In the genomic region with DNA sequence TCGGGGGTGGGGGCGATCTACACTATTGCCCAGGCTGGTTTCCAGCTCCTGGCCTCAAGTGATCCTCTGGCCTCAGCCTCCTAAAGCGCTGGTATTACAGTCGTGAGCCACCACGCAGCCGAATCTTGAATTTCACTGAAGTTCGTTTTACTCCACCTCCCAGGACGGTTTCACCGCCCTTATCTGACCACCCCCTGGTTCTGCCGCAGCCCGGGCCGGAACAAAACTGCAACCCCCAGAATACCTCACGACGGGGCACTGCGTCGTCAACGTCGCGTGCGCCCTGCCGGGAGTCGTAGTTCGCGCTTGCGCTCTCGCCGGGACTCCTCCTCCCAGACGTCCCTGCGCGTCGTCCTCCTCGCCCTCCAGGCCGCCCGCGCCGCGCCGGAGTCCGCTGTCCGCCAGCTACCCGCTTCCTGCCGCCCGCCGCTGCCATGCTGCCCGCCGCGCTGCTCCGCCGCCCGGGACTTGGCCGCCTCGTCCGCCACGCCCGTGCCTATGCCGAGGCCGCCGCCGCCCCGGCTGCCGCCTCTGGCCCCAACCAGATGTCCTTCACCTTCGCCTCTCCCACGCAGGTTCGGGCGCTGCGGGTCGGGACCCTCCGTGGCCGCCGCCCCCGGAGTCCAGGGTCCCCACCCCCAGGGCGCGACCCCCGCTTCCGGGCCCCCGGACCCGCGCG, we compare ENCODE assay signal across 1 cellular context.
TF ChIP-seq lines count a peak whose summit lies in the region.

A gene (plus strand): TSS at position 335 of the 679 bp plus-strand sequence. CDS start 100 bp downstream, at position 435.

TF ChIP-seq in K562, 482 proteins besides CTCF, POLR2A, EP300 and RAD21 (continued from another document and continues in another):
- TF ChIP-seq, protein P1, sequence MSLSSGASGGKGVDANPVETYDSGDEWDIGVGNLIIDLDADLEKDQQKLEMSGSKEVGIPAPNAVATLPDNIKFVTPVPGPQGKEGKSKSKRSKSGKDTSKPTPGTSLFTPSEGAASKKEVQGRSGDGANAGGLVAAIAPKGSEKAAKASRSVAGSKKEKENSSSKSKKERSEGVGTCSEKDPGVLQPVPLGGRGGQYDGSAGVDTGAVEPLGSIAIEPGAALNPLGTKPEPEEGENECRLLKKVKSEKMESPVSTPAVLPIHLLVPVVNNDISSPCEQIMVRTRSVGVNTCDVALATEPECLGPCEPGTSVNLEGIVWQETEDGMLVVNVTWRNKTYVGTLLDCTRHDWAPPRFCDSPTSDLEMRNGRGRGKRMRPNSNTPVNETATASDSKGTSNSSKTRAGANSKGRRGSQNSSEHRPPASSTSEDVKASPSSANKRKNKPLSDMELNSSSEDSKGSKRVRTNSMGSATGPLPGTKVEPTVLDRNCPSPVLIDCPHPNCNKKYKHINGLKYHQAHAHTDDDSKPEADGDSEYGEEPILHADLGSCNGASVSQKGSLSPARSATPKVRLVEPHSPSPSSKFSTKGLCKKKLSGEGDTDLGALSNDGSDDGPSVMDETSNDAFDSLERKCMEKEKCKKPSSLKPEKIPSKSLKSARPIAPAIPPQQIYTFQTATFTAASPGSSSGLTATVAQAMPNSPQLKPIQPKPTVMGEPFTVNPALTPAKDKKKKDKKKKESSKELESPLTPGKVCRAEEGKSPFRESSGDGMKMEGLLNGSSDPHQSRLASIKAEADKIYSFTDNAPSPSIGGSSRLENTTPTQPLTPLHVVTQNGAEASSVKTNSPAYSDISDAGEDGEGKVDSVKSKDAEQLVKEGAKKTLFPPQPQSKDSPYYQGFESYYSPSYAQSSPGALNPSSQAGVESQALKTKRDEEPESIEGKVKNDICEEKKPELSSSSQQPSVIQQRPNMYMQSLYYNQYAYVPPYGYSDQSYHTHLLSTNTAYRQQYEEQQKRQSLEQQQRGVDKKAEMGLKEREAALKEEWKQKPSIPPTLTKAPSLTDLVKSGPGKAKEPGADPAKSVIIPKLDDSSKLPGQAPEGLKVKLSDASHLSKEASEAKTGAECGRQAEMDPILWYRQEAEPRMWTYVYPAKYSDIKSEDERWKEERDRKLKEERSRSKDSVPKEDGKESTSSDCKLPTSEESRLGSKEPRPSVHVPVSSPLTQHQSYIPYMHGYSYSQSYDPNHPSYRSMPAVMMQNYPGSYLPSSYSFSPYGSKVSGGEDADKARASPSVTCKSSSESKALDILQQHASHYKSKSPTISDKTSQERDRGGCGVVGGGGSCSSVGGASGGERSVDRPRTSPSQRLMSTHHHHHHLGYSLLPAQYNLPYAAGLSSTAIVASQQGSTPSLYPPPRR (CRISPR knock-in tag; IDR thresholded peaks at IDR 0.05; ENCODE audit: borderline replicate concordance): no peak
- TF ChIP-seq, protein P2, sequence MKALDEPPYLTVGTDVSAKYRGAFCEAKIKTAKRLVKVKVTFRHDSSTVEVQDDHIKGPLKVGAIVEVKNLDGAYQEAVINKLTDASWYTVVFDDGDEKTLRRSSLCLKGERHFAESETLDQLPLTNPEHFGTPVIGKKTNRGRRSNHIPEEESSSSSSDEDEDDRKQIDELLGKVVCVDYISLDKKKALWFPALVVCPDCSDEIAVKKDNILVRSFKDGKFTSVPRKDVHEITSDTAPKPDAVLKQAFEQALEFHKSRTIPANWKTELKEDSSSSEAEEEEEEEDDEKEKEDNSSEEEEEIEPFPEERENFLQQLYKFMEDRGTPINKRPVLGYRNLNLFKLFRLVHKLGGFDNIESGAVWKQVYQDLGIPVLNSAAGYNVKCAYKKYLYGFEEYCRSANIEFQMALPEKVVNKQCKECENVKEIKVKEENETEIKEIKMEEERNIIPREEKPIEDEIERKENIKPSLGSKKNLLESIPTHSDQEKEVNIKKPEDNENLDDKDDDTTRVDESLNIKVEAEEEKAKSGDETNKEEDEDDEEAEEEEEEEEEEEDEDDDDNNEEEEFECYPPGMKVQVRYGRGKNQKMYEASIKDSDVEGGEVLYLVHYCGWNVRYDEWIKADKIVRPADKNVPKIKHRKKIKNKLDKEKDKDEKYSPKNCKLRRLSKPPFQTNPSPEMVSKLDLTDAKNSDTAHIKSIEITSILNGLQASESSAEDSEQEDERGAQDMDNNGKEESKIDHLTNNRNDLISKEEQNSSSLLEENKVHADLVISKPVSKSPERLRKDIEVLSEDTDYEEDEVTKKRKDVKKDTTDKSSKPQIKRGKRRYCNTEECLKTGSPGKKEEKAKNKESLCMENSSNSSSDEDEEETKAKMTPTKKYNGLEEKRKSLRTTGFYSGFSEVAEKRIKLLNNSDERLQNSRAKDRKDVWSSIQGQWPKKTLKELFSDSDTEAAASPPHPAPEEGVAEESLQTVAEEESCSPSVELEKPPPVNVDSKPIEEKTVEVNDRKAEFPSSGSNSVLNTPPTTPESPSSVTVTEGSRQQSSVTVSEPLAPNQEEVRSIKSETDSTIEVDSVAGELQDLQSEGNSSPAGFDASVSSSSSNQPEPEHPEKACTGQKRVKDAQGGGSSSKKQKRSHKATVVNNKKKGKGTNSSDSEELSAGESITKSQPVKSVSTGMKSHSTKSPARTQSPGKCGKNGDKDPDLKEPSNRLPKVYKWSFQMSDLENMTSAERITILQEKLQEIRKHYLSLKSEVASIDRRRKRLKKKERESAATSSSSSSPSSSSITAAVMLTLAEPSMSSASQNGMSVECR (CRISPR knock-in tag; IDR thresholded peaks at IDR 0.05): peak; percentile 13; the same call in 1 of the 2 replicates
- TF ChIP-seq, protein P3, sequence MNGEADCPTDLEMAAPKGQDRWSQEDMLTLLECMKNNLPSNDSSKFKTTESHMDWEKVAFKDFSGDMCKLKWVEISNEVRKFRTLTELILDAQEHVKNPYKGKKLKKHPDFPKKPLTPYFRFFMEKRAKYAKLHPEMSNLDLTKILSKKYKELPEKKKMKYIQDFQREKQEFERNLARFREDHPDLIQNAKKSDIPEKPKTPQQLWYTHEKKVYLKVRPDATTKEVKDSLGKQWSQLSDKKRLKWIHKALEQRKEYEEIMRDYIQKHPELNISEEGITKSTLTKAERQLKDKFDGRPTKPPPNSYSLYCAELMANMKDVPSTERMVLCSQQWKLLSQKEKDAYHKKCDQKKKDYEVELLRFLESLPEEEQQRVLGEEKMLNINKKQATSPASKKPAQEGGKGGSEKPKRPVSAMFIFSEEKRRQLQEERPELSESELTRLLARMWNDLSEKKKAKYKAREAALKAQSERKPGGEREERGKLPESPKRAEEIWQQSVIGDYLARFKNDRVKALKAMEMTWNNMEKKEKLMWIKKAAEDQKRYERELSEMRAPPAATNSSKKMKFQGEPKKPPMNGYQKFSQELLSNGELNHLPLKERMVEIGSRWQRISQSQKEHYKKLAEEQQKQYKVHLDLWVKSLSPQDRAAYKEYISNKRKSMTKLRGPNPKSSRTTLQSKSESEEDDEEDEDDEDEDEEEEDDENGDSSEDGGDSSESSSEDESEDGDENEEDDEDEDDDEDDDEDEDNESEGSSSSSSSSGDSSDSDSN (IDR thresholded peaks at IDR 0.05; ENCODE audit: borderline replicate concordance in 1 of 2, low read depth in 2 of 2, low read length in 2 of 2): 0 out of 4 replicates have a peak, but pooled peaks of 1 of the 2 experiments have one; percentile 27
- TF ChIP-seq, protein P4, sequence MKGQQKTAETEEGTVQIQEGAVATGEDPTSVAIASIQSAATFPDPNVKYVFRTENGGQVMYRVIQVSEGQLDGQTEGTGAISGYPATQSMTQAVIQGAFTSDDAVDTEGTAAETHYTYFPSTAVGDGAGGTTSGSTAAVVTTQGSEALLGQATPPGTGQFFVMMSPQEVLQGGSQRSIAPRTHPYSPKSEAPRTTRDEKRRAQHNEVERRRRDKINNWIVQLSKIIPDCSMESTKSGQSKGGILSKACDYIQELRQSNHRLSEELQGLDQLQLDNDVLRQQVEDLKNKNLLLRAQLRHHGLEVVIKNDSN (CRISPR knock-in tag; IDR thresholded peaks at IDR 0.05): peak; percentile 58; the same call in 1 of the 2 replicates
- TF ChIP-seq TBP (optimal IDR thresholded peaks at IDR 0.05; ENCODE audit: low read depth, low read length) (peak; percentile 70), RBM17 (IDR thresholded peaks at IDR 0.05; ENCODE audit: borderline replicate concordance, low read depth, low read length) (no peak), POLR2B (IDR thresholded peaks at IDR 0.05; ENCODE audit: low read depth, partially characterized antibody) (no peak), CBX3 (IDR thresholded peaks at IDR 0.05; ENCODE audit: borderline replicate concordance in 1 of 2, low read length in 2 of 2) (peak in 1 of 2 experiments; percentile 42; a peak in 1 of 3 replicates), POU5F1 (IDR thresholded peaks at IDR 0.05; ENCODE audit: borderline replicate concordance, low read depth, low read length, partially characterized antibody) (peak; percentile 81), ERF (CRISPR knock-in tag; IDR thresholded peaks at IDR 0.05) (0 out of 2 replicates have a peak, but pooled peaks have one; percentile 69), MBD2 (IDR thresholded peaks at IDR 0.05; ENCODE audit: borderline replicate concordance, low read depth) (peak; percentile 93), PURB (CRISPR knock-in tag; IDR thresholded peaks at IDR 0.05; ENCODE audit: low read depth) (no peak), CREM (IDR thresholded peaks at IDR 0.05; ENCODE audit: low read depth) (peak; percentile 99), WHSC1 (IDR thresholded peaks at IDR 0.05; ENCODE audit: low read length) (no peak), ZNF143 (CRISPR knock-in tag; IDR thresholded peaks at IDR 0.05) (peak; percentile 93), CCNT2 (IDR thresholded peaks at IDR 0.05; ENCODE audit: borderline replicate concordance, extremely low read depth, insufficient read length, low read depth, low read length) (peak; percentile 87), JUND (IDR thresholded peaks at IDR 0.05; ENCODE audit: borderline replicate concordance, low read depth, low read length) (peak; percentile 75), JUND (tag; IDR thresholded peaks at IDR 0.05; ENCODE audit: borderline replicate concordance, low read depth, low read length) (peak; percentile 55; the same call in 1 of the 3 replicates)
- TF ChIP-seq, protein P5, sequence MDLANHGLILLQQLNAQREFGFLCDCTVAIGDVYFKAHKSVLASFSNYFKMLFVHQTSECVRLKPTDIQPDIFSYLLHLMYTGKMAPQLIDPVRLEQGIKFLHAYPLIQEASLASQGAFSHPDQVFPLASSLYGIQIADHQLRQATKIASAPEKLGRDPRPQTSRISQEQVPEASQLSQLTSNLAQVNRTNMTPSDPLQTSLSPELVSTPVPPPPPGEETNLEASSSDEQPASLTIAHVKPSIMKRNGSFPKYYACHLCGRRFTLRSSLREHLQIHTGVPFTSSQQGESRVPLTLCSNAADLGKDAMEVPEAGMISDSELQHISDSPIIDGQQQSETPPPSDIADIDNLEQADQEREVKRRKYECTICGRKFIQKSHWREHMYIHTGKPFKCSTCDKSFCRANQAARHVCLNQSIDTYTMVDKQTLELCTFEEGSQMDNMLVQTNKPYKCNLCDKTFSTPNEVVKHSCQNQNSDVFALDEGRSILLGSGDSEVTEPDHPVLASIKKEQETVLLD (IDR thresholded peaks at IDR 0.05): peak; percentile 95
- TF ChIP-seq, protein P6, sequence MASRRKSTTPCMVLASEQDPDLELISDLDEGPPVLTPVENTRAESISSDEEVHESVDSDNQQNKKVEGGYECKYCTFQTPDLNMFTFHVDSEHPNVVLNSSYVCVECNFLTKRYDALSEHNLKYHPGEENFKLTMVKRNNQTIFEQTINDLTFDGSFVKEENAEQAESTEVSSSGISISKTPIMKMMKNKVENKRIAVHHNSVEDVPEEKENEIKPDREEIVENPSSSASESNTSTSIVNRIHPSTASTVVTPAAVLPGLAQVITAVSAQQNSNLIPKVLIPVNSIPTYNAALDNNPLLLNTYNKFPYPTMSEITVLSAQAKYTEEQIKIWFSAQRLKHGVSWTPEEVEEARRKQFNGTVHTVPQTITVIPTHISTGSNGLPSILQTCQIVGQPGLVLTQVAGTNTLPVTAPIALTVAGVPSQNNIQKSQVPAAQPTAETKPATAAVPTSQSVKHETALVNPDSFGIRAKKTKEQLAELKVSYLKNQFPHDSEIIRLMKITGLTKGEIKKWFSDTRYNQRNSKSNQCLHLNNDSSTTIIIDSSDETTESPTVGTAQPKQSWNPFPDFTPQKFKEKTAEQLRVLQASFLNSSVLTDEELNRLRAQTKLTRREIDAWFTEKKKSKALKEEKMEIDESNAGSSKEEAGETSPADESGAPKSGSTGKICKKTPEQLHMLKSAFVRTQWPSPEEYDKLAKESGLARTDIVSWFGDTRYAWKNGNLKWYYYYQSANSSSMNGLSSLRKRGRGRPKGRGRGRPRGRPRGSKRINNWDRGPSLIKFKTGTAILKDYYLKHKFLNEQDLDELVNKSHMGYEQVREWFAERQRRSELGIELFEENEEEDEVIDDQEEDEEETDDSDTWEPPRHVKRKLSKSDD (conservative IDR thresholded peaks at IDR 0.05; ENCODE audit: low read length): no peak
- TF ChIP-seq, protein P7, sequence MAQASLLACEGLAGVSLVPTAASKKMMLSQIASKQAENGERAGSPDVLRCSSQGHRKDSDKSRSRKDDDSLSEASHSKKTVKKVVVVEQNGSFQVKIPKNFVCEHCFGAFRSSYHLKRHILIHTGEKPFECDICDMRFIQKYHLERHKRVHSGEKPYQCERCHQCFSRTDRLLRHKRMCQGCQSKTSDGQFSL (CRISPR knock-in tag; IDR thresholded peaks at IDR 0.05): 0 out of 2 replicates have a peak, but pooled peaks have one; percentile 11
- TF ChIP-seq, protein P7 (tag; IDR thresholded peaks at IDR 0.05): no peak
- TF ChIP-seq, protein P8, sequence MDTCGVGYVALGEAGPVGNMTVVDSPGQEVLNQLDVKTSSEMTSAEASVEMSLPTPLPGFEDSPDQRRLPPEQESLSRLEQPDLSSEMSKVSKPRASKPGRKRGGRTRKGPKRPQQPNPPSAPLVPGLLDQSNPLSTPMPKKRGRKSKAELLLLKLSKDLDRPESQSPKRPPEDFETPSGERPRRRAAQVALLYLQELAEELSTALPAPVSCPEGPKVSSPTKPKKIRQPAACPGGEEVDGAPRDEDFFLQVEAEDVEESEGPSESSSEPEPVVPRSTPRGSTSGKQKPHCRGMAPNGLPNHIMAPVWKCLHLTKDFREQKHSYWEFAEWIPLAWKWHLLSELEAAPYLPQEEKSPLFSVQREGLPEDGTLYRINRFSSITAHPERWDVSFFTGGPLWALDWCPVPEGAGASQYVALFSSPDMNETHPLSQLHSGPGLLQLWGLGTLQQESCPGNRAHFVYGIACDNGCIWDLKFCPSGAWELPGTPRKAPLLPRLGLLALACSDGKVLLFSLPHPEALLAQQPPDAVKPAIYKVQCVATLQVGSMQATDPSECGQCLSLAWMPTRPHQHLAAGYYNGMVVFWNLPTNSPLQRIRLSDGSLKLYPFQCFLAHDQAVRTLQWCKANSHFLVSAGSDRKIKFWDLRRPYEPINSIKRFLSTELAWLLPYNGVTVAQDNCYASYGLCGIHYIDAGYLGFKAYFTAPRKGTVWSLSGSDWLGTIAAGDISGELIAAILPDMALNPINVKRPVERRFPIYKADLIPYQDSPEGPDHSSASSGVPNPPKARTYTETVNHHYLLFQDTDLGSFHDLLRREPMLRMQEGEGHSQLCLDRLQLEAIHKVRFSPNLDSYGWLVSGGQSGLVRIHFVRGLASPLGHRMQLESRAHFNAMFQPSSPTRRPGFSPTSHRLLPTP (IDR thresholded peaks at IDR 0.05; ENCODE audit: borderline replicate concordance, extremely low read depth, insufficient read length): no peak
- TF ChIP-seq, protein P9, sequence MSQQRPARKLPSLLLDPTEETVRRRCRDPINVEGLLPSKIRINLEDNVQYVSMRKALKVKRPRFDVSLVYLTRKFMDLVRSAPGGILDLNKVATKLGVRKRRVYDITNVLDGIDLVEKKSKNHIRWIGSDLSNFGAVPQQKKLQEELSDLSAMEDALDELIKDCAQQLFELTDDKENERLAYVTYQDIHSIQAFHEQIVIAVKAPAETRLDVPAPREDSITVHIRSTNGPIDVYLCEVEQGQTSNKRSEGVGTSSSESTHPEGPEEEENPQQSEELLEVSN (IDR thresholded peaks at IDR 0.05; ENCODE audit: borderline replicate concordance in 1 of 2, extremely low read depth in 1 of 2, insufficient read depth in 1 of 2, insufficient read length in 1 of 2, low read depth in 1 of 2, low read length in 1 of 2, poor library complexity in 1 of 2, severe bottlenecking in 1 of 2): peak; percentile 36 to 73
